ENCODE assay signal across 8 cellular contexts in the genomic region with DNA sequence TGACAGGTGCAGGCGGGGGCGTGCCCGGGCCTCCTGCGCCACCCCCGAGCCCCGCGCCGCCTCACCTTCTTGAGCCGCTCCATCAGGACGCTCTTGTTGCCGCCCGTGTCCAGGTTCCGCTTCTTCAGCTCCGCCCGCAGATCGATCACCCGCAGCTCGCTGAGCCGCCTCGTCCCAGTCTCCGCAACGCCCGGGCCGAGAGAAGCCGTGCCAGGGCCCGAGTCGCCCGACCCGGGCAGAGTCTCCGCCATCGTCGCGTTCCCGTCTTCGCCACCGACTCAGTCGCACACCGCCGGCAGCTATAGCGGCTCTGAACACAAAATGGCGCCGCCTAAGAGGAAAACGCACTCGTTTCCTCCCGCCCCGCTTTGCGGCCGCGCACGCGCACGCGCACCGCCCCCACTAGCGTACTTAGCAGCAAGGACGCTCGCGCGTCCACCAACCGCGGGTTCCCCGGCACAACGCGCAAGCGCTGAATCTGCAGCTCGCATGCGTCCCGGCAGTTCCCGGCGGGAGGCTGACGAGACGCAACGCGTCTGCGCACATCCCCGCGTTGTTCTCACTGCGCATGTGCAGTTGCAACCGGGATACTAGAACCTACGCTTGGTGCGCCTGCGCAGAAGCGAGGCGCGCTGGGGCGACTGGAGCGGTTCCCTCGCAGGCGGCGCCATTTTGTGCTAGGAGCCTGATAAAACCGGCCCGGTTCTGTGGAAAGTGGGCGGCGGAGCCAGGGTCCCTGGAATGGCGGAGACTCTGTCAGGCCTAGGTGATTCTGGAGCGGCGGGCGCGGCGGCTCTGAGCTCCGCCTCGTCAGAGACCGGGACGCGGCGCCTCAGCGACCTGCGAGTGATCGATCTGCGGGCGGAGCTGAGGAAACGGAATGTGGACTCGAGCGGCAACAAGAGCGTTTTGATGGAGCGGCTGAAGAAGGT. TPM values are rescaled to one million over a fixed set of nuclear protein-coding genes. Genes with fewer than 3 reads are reported as not detected.
DNase-seq lines count a peak whose midpoint lies in the region; TF ChIP-seq lines count a peak whose summit lies in the region.

A gene (plus strand): TSS at position 619 of the 932 bp plus-strand sequence. CDS start 123 bp downstream, at position 742.
A gene (minus strand): TSS at position 312 of the 932 bp plus-strand sequence. CDS start 61 bp downstream, at position 251.

- H3K79me2 ChIP-seq in MM.1S (ENCODE audit: low read length): peaks cover 98% of the 10 kb centered on the region

- peak within 1 kb of the TSS; percentile 100 for H3K4me3 Mint-ChIP-seq in nephron
- peak within 1 kb of the TSS; percentile 100 for H3K4me3 Mint-ChIP-seq in stimulated activated naive CD8-positive, alpha-beta T cell treated with anti-CD3 and anti-CD28 coated beads, Interleukin-15, Interleukin-2, amounts not matched to agents 100 ng/mL and 50 ng/mL, for 24 hours

- peaks cover 56% of the 10 kb centered on the region for H3K36me3 Mint-ChIP-seq in nephron (ENCODE audit: low read depth)
- H3K36me3 Mint-ChIP-seq in stimulated activated naive CD8-positive, alpha-beta T cell treated with anti-CD3 and anti-CD28 coated beads, Interleukin-15, Interleukin-2, amounts not matched to agents 100 ng/mL and 50 ng/mL, for 24 hours (ENCODE audit: low read depth): peaks cover 82% of the 10 kb centered on the region

- peaks cover 52% of the 10 kb centered on the region for H3K4me1 Mint-ChIP-seq in nephron
- peaks cover 77% of the 10 kb centered on the region for H3K4me1 Mint-ChIP-seq in stimulated activated naive CD8-positive, alpha-beta T cell treated with anti-CD3 and anti-CD28 coated beads, Interleukin-15, Interleukin-2, amounts not matched to agents 100 ng/mL and 50 ng/mL, for 24 hours (ENCODE audit: low read depth)

- DNase-seq in HAP-1 (ENCODE audit: low spot score in 2 of 2) (peak; percentile 98), MM.1S (peak; percentile 100), SIG-M5 (lab: John Stamatoyannopoulos, UW) (peak; percentile 92), activated gamma-delta T cell (lab: John Stamatoyannopoulos, UW) (peak; percentile 100), fibroblast of the aortic adventitia (ENCODE audit: low read depth) (peak; percentile 100)

- H3K27me3 Mint-ChIP-seq in nephron (ENCODE audit: low read depth): no peaks in the 10 kb centered on the region
- H3K27me3 Mint-ChIP-seq in stimulated activated naive CD8-positive, alpha-beta T cell treated with anti-CD3 and anti-CD28 coated beads, Interleukin-15, Interleukin-2, amounts not matched to agents 100 ng/mL and 50 ng/mL, for 24 hours: no peaks in the 10 kb centered on the region

- no peaks in the 10 kb centered on the region for H3K9me2 ChIP-seq in MM.1S (replicated peaks; ENCODE audit: insufficient read depth, low read length)

- H3K9me3 ChIP-seq in ES-I3 (ENCODE audit: control insufficient read depth, insufficient read depth, low read length) (no peaks in the 10 kb centered on the region), HAP-1 (no peaks in the 10 kb centered on the region), MM.1S (replicated peaks; ENCODE audit: insufficient read depth, low read length) (no peaks in the 10 kb centered on the region)

- in situ Hi-C loops in HAP-1 (cut with MboI; ENCODE audit: low sequenced_read_pairs): no loop called here

- H3K4me3 ChIP-seq in HAP-1 (peak within 1 kb of the TSS; percentile 100), MM.1S (ENCODE audit: low read length) (peak within 1 kb of the TSS; percentile 99), fibroblast of the aortic adventitia (ENCODE audit: low read depth, low read length) (peak within 1 kb of the TSS; percentile 99)

- H3K27me3 ChIP-seq in HAP-1 (ENCODE audit: low read depth) (no peaks in the 10 kb centered on the region), MM.1S (replicated peaks; ENCODE audit: insufficient read depth, low read length) (no peaks in the 10 kb centered on the region)

- H3K36me3 ChIP-seq in ES-I3 (ENCODE audit: insufficient read depth, low read length) (peaks cover 34% of the 10 kb centered on the region), HAP-1 (replicated peaks) (peaks cover 76% of the 10 kb centered on the region), MM.1S (replicated peaks; ENCODE audit: insufficient read depth, low read length) (peaks cover 26% of the 10 kb centered on the region)

- H3K4me1 ChIP-seq in ES-I3 (ENCODE audit: insufficient read depth, low read length) (peaks cover 23% of the 10 kb centered on the region), HAP-1 (peaks cover 22% of the 10 kb centered on the region), MM.1S (ENCODE audit: low read length) (peaks cover 49% of the 10 kb centered on the region)

- H3F3A ChIP-seq in MM.1S (ENCODE audit: insufficient read depth, low read length): peaks cover 21% of the 10 kb centered on the region

- H3K9ac ChIP-seq in ES-I3 (ENCODE audit: low read depth, low read length) (peak within 1 kb of the TSS; percentile 99), MM.1S (ENCODE audit: low read length) (peak within 1 kb of the TSS; percentile 91)

- H3K27ac Mint-ChIP-seq in nephron: peak within 1 kb of the TSS; percentile 96 to 100 (median 100)
- peak within 1 kb of the TSS; percentile 100 for H3K27ac Mint-ChIP-seq in stimulated activated naive CD8-positive, alpha-beta T cell treated with anti-CD3 and anti-CD28 coated beads, Interleukin-15, Interleukin-2, amounts not matched to agents 100 ng/mL and 50 ng/mL, for 24 hours

- TF ChIP-seq CTCF in MM.1S (IDR thresholded peaks at IDR 0.05; ENCODE audit: low read length) (no peak), fibroblast of the aortic adventitia (IDR thresholded peaks at IDR 0.05; ENCODE audit: insufficient read depth, low read length) (no peak), nephron (IDR thresholded peaks at IDR 0.05; ENCODE audit: unreplicated experiment in 3 of 3) (no peak)

- peak within 1 kb of the TSS; percentile 87 for H3K27ac ChIP-seq in MM.1S (ENCODE audit: low read length)

- H3K4me2 ChIP-seq in MM.1S (ENCODE audit: low read depth, low read length): peak within 1 kb of the TSS; percentile 95

- peaks cover 38% of the 10 kb centered on the region for H4K20me1 ChIP-seq in MM.1S (ENCODE audit: insufficient read depth, low read length)

- H3K9me3 Mint-ChIP-seq in nephron: no peaks in the 10 kb centered on the region
- no peaks in the 10 kb centered on the region for H3K9me3 Mint-ChIP-seq in stimulated activated naive CD8-positive, alpha-beta T cell treated with anti-CD3 and anti-CD28 coated beads, Interleukin-15, Interleukin-2, amounts not matched to agents 100 ng/mL and 50 ng/mL, for 24 hours

- peak within 1 kb of the TSS; percentile 93 for H2AFZ ChIP-seq in MM.1S (ENCODE audit: low read length)

RNA-seq across cellular contexts. Expression of the first gene that starts in this region (rescaled TPM):
- total RNA-seq in fibroblast of the aortic adventitia (ENCODE audit: low replicate concordance): 43.5 and 92.9 TPM in 2 replicates

RNA-seq across cellular contexts. Expression of the second gene that starts in this region (rescaled TPM):
- total RNA-seq in fibroblast of the aortic adventitia (ENCODE audit: low replicate concordance): 36.7 and 39.9 TPM in 2 replicates

Comparison
In these comparisons a context has a peak if more than half of its experiments do, and no peak if none do; other contexts are left out.
1. Peak in every context shown above with its lines: DNase-seq, H3K4me3 ChIP-seq and H3K27ac ChIP-seq.